Comparison of ENCODE assay signal across 8 cellular contexts in genomic region chr17:56715613-56716357, GRCh38.
DNase-seq lines count a peak whose midpoint lies in the region; ATAC-seq lines count a peak whose summit lies in the region.

No MANE protein-coding gene starts in this region.

- no peaks in the 10 kb centered on the region for H4K20me1 ChIP-seq in BLaER1

- H3K9ac ChIP-seq in BLaER1, result peak overlapping the region; percentile 66

- DNase-seq in GM19240 (ENCODE audit: insufficient read length, low spot score) (peak; percentile 79), NCI-H446 treated with DMSO at 0.1 percent for 48 hours (lab: John Stamatoyannopoulos, UW) (peak; percentile 61), cerebellar cortex (ENCODE audit: low spot score) (peak; percentile 86), left kidney (ENCODE audit: low read depth, low spot score) (peak; percentile 92)
- DNase-seq in stimulated activated CD4-positive, alpha-beta T cell treated with anti-CD3 and anti-CD28 coated beads, Interleukin-4, amount 100 ng/mL, for 4 hours, result peak; percentile 63 to 68

- peak overlapping the region; percentile 74 for H3K4me2 ChIP-seq in BLaER1

- peaks cover 29% of the 10 kb centered on the region for H3K9me3 ChIP-seq in BLaER1

- no peaks in the 10 kb centered on the region for H3K36me3 ChIP-seq in BLaER1

- H3K27me3 ChIP-seq in BLaER1, result no peaks in the 10 kb centered on the region

- H3K4me1 ChIP-seq in BLaER1, result peaks cover 57% of the 10 kb centered on the region

- peak overlapping the region; percentile 19; the same call in 1 of the 2 replicates for H3K4me3 ChIP-seq in BLaER1

- ATAC-seq in HG03378 (IDR thresholded peaks at IDR 0.05; ENCODE audit: unreplicated experiment), result peak; percentile 91
- peak; percentile 85 to 90 for ATAC-seq in activated CD4-positive, CD25-positive, alpha-beta regulatory T cell treated with anti-CD3 and anti-CD28 coated beads, Interleukin-2, amount 50 U/mL, for 24 hours

- H3K27ac ChIP-seq in BLaER1, result peak overlapping the region; percentile 83

Comparison
In these comparisons a context has a peak if more than half of its experiments do, and no peak if none do; other contexts are left out.
1. Peak in every context shown above with its lines: DNase-seq, ATAC-seq, H3K4me3 ChIP-seq and H3K27ac ChIP-seq.